8 cellular contexts compared by ENCODE assay signal in the genomic region with DNA sequence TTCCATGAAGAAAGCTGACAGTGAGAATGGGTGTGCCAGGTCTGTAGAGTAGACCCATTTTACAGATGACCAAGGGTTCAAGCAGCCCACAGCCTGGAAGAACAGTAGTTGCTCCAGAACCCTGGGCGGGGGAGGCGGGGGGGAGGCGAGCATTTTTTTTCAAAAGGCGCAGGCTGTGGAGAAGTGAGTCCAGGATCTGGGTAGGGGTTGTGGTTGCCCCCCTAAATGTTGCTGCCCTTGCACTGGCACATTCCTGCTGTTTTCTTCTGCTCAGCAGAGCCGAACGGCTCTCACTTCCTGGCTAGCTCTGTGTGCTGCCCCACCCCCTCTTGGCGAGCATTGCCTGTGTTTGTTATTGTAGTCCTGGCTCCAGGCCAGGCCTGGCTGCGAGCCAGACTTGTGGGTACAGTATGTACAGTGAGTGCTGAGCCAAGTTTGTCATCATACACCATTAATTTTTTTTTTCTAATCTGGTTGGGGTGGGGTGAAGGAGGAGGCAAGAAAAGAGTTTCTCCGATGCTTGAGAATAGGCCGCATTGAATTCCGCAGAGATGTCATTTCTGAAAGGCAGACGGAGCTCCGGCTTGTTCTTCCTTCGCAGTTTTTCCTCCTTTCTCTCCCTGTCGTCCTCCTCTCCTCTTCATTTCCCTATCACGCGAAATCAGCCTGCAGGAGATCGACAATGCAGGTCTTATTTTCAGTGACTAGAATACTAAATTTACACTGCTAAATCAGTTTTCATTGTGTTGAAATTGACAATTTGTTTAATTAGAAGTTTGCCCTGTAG.
A peak's percentile ranks its signal among the peaks of the same experiment; 100 is the strongest.
DNase-seq lines count a peak whose midpoint lies in the region; ATAC-seq and TF ChIP-seq lines count a peak whose summit lies in the region.

No MANE protein-coding gene starts in this region.

- no peaks in the 10 kb centered on the region for H3K36me3 Mint-ChIP-seq in activated T-helper 17 cell treated with anti-CD3 and anti-CD28 coated beads, Interleukin-2, amount 50 U/mL, for 72 hours (ENCODE audit: low read depth)
- H3K36me3 Mint-ChIP-seq in natural killer cell treated with Interleukin-12 subunit alpha and Interleukin-12 subunit beta and Interleukin-15 and Interleukin-18, amount 100 ng/mL, for 72 hours: no peaks in the 10 kb centered on the region
- no peaks in the 10 kb centered on the region for H3K36me3 Mint-ChIP-seq in stimulated activated memory B cell treated with anti-CD40 and anti-IgM and Interleukin-4, amounts not matched to agents 10 μg/mL and 1 μg/mL and 100 μg/mL, for 72 hours

- peak overlapping the region; percentile 70 for H3K4me3 Mint-ChIP-seq in activated T-helper 17 cell treated with anti-CD3 and anti-CD28 coated beads, Interleukin-2, amount 50 U/mL, for 72 hours
- peak overlapping the region; percentile 76 for H3K4me3 Mint-ChIP-seq in natural killer cell treated with Interleukin-12 subunit alpha and Interleukin-12 subunit beta and Interleukin-15 and Interleukin-18, amount 100 ng/mL, for 72 hours
- peak overlapping the region; percentile 28 for H3K4me3 Mint-ChIP-seq in stimulated activated memory B cell treated with anti-CD40 and anti-IgM and Interleukin-4, amounts not matched to agents 10 μg/mL and 1 μg/mL and 100 μg/mL, for 72 hours

- H3K36me3 ChIP-seq in Peyer's patch: peaks cover 0 to 26% (median 0%) of the 10 kb centered on the region in 3 donors
- no peaks in the 10 kb centered on the region for H3K36me3 ChIP-seq in fibroblast of lung (ENCODE audit: control insufficient read depth, insufficient read depth, low read length)

- DNase-seq in Kasumi-1 (lab: John Stamatoyannopoulos, UW) (peak; percentile 70 to 80), Peyer's patch (peak; percentile 99 to 100 (median 100)), fibroblast of lung (ENCODE audit: low read depth in 2 of 2) (peak; percentile 92 to 99)
- DNase-seq in natural killer cell treated with Interleukin-12 subunit alpha and Interleukin-12 subunit beta and Interleukin-15 and Interleukin-18, amount 100 ng/mL, for 72 hours (ENCODE audit: low spot score): peak; percentile 87

- H3K27me3 ChIP-seq in Peyer's patch: no peaks in the 10 kb centered on the region
- peaks cover 32% of the 10 kb centered on the region for H3K27me3 ChIP-seq in fibroblast of lung (ENCODE audit: control insufficient read depth, insufficient read depth, low read length)

- peaks cover 27% of the 10 kb centered on the region for H3K4me1 Mint-ChIP-seq in activated T-helper 17 cell treated with anti-CD3 and anti-CD28 coated beads, Interleukin-2, amount 50 U/mL, for 72 hours
- H3K4me1 Mint-ChIP-seq in natural killer cell treated with Interleukin-12 subunit alpha and Interleukin-12 subunit beta and Interleukin-15 and Interleukin-18, amount 100 ng/mL, for 72 hours (ENCODE audit: low read depth in 2 of 2): peaks cover 57 to 77% of the 10 kb centered on the region in 2 donors
- H3K4me1 Mint-ChIP-seq in stimulated activated memory B cell treated with anti-CD40 and anti-IgM and Interleukin-4, amounts not matched to agents 10 μg/mL and 1 μg/mL and 100 μg/mL, for 72 hours: peaks cover 47% of the 10 kb centered on the region

- H3K27ac Mint-ChIP-seq in activated T-helper 17 cell treated with anti-CD3 and anti-CD28 coated beads, Interleukin-2, amount 50 U/mL, for 72 hours: peak overlapping the region; percentile 78
- peak overlapping the region; percentile 63 to 95 for H3K27ac Mint-ChIP-seq in natural killer cell treated with Interleukin-12 subunit alpha and Interleukin-12 subunit beta and Interleukin-15 and Interleukin-18, amount 100 ng/mL, for 72 hours
- H3K27ac Mint-ChIP-seq in stimulated activated memory B cell treated with anti-CD40 and anti-IgM and Interleukin-4, amounts not matched to agents 10 μg/mL and 1 μg/mL and 100 μg/mL, for 72 hours: peak overlapping the region; percentile 72

- H3K9me3 ChIP-seq in Peyer's patch (no peaks in the 10 kb centered on the region), fibroblast of lung (ENCODE audit: control insufficient read depth, insufficient read depth, low read depth, low read length) (no peaks in the 10 kb centered on the region)

- no peaks in the 10 kb centered on the region for H3K27me3 Mint-ChIP-seq in activated T-helper 17 cell treated with anti-CD3 and anti-CD28 coated beads, Interleukin-2, amount 50 U/mL, for 72 hours
- no peaks in the 10 kb centered on the region for H3K27me3 Mint-ChIP-seq in natural killer cell treated with Interleukin-12 subunit alpha and Interleukin-12 subunit beta and Interleukin-15 and Interleukin-18, amount 100 ng/mL, for 72 hours
- no peaks in the 10 kb centered on the region for H3K27me3 Mint-ChIP-seq in stimulated activated memory B cell treated with anti-CD40 and anti-IgM and Interleukin-4, amounts not matched to agents 10 μg/mL and 1 μg/mL and 100 μg/mL, for 72 hours

- TF ChIP-seq CTCF in 22Rv1 (IDR thresholded peaks at IDR 0.05) (no peak), Peyer's patch (IDR thresholded peaks at IDR 0.05) (peak in 2 of 6 experiments; percentile 13 to 16), fibroblast of lung (conservative IDR thresholded peaks at IDR 0.05 in 1 of 2, IDR thresholded peaks at IDR 0.05 in 1 of 2; ENCODE audit: low read depth in 1 of 2, low read length in 2 of 2) (no peak)

- no peaks in the 10 kb centered on the region for H3K9me3 Mint-ChIP-seq in activated T-helper 17 cell treated with anti-CD3 and anti-CD28 coated beads, Interleukin-2, amount 50 U/mL, for 72 hours
- no peaks in the 10 kb centered on the region for H3K9me3 Mint-ChIP-seq in natural killer cell treated with Interleukin-12 subunit alpha and Interleukin-12 subunit beta and Interleukin-15 and Interleukin-18, amount 100 ng/mL, for 72 hours
- no peaks in the 10 kb centered on the region for H3K9me3 Mint-ChIP-seq in stimulated activated memory B cell treated with anti-CD40 and anti-IgM and Interleukin-4, amounts not matched to agents 10 μg/mL and 1 μg/mL and 100 μg/mL, for 72 hours

- H2AFZ ChIP-seq in fibroblast of lung (ENCODE audit: low read length): no peak overlapping the region

- H3K4me3 ChIP-seq in Peyer's patch: peak overlapping the region in 3 of 4 donors; percentile 16 to 23 (median 20)
- peak overlapping the region in 1 of 4 experiments; percentile 50 for H3K4me3 ChIP-seq in fibroblast of lung (replicated peaks in 1 of 4; ENCODE audit: control extremely low read depth in 1 of 4, insufficient read depth in 1 of 4, low read depth in 3 of 4, low read length in 4 of 4)

- H3K27ac ChIP-seq in 22Rv1 (peak overlapping the region; percentile 98), Peyer's patch (peak overlapping the region; percentile 77 to 97 (median 92)), fibroblast of lung (ENCODE audit: insufficient read depth, low read length) (no peak overlapping the region)

- no peak overlapping the region for H3K4me2 ChIP-seq in fibroblast of lung (ENCODE audit: extremely low read depth, insufficient read depth, low read length)

- H4K20me1 ChIP-seq in fibroblast of lung (ENCODE audit: control insufficient read depth, extremely low read depth, insufficient read depth, low read length): no peaks in the 10 kb centered on the region

- H3K79me2 ChIP-seq in fibroblast of lung (ENCODE audit: control insufficient read depth, insufficient read depth, low read length): no peaks in the 10 kb centered on the region

- ATAC-seq in GM19452 (IDR thresholded peaks at IDR 0.05; ENCODE audit: unreplicated experiment): peak; percentile 80
- ATAC-seq in activated T-helper 17 cell treated with anti-CD3 and anti-CD28 coated beads, Interleukin-2, amount 50 U/mL, for 72 hours (replicated peaks): peak; percentile 86
- ATAC-seq in natural killer cell treated with Interleukin-12 subunit alpha and Interleukin-12 subunit beta and Interleukin-15 and Interleukin-18, amount 100 ng/mL, for 72 hours: peak; percentile 89 to 94
- ATAC-seq in stimulated activated memory B cell treated with anti-CD40 and anti-IgM and Interleukin-4, amounts not matched to agents 10 μg/mL and 1 μg/mL and 100 μg/mL, for 72 hours: peak; percentile 94

- no peak overlapping the region for H3K9ac ChIP-seq in fibroblast of lung (ENCODE audit: insufficient read depth, low read length)

- H3K4me1 ChIP-seq in Peyer's patch: peaks cover 14 to 78% (median 48%) of the 10 kb centered on the region in 4 donors
- peaks cover 14% of the 10 kb centered on the region for H3K4me1 ChIP-seq in fibroblast of lung (ENCODE audit: control insufficient read depth, extremely low read depth, insufficient read depth, low read length)

- TF ChIP-seq POLR2A in Peyer's patch (IDR thresholded peaks at IDR 0.05): peak; percentile 52 to 89
